1 cellular context compared by ENCODE assay signal in the genomic region with DNA sequence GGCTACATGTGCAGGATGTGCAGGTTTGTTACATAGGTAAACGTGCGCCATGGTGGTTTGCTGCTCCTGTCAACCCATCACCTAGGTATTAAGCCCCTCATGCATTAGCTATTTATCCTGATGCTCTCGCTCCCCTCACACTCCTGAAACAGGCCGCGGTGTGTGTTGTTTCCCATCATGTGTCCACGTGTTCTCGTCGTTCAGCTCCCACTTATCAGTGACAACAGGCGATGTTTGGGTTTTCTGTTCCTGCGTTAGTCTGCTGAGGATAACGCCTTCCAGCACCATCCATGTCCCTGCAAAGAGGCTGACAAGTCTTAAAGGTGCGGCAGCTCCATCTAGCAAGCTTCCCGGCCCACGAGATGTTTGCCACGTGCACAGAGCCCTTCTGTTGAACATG.
TF ChIP-seq lines count a peak whose summit lies in the region.

No MANE protein-coding gene starts in this region.

TF ChIP-seq in K562, 482 proteins besides CTCF, POLR2A, EP300 and RAD21 (continued from another document and continues in another):
- TF ChIP-seq, protein P1, sequence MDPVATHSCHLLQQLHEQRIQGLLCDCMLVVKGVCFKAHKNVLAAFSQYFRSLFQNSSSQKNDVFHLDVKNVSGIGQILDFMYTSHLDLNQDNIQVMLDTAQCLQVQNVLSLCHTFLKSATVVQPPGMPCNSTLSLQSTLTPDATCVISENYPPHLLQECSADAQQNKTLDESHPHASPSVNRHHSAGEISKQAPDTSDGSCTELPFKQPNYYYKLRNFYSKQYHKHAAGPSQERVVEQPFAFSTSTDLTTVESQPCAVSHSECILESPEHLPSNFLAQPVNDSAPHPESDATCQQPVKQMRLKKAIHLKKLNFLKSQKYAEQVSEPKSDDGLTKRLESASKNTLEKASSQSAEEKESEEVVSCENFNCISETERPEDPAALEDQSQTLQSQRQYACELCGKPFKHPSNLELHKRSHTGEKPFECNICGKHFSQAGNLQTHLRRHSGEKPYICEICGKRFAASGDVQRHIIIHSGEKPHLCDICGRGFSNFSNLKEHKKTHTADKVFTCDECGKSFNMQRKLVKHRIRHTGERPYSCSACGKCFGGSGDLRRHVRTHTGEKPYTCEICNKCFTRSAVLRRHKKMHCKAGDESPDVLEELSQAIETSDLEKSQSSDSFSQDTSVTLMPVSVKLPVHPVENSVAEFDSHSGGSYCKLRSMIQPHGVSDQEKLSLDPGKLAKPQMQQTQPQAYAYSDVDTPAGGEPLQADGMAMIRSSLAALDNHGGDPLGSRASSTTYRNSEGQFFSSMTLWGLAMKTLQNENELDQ (CRISPR knock-in tag; IDR thresholded peaks at IDR 0.05; ENCODE audit: borderline replicate concordance): no peak
- TF ChIP-seq NR2C1 (IDR thresholded peaks at IDR 0.05) (no peak), NR2C1 (tag; IDR thresholded peaks at IDR 0.05) (no peak), KAT8 (IDR thresholded peaks at IDR 0.05; ENCODE audit: low read depth) (no peak), RFX7 (CRISPR knock-in tag; IDR thresholded peaks at IDR 0.05) (no peak), ERF (CRISPR knock-in tag; IDR thresholded peaks at IDR 0.05) (no peak), MED1 (CRISPR knock-in tag; IDR thresholded peaks at IDR 0.05; ENCODE audit: borderline replicate concordance) (no peak), ZNF212 (CRISPR knock-in tag; IDR thresholded peaks at IDR 0.05) (no peak), ZNF436 (CRISPR knock-in tag; IDR thresholded peaks at IDR 0.05) (no peak), NCOR1 (IDR thresholded peaks at IDR 0.05) (0 out of 2 replicates have a peak, but pooled peaks have one; percentile 11), JUN (IDR thresholded peaks at IDR 0.05; ENCODE audit: borderline replicate concordance, low read depth, low read length) (no peak), JUN (CRISPR knock-in tag; IDR thresholded peaks at IDR 0.05; ENCODE audit: borderline replicate concordance) (no peak), L3MBTL2 (IDR thresholded peaks at IDR 0.05) (peak; percentile 62), KAT2B (IDR thresholded peaks at IDR 0.05; ENCODE audit: low read depth, low read length) (no peak), PHB (CRISPR knock-in tag; IDR thresholded peaks at IDR 0.05) (no peak), KLF10 (CRISPR knock-in tag; IDR thresholded peaks at IDR 0.05) (no peak), MYC (IDR thresholded peaks at IDR 0.05; ENCODE audit: low read depth, low read length) (0 out of 2 replicates have a peak, but pooled peaks have one; percentile 9), MYC (CRISPR knock-in tag; IDR thresholded peaks at IDR 0.05; ENCODE audit: borderline replicate concordance, low read depth) (no peak), SIRT6 (IDR thresholded peaks at IDR 0.05; ENCODE audit: low read depth, low read length) (no peak), CCAR2 (IDR thresholded peaks at IDR 0.05; ENCODE audit: low read depth, low read length) (no peak), CREB1 (IDR thresholded peaks at IDR 0.05) (no peak), CREB1 (CRISPR knock-in tag; IDR thresholded peaks at IDR 0.05) (no peak), FOXK2 (conservative IDR thresholded peaks at IDR 0.05 in 1 of 2, IDR thresholded peaks at IDR 0.05 in 1 of 2; ENCODE audit: low read depth in 2 of 2) (no peak), SREBF1 (IDR thresholded peaks at IDR 0.05; ENCODE audit: borderline replicate concordance, low read depth, low read length) (no peak), CHCHD3 (CRISPR knock-in tag; IDR thresholded peaks at IDR 0.05) (no peak), ZNF57 (CRISPR knock-in tag; IDR thresholded peaks at IDR 0.05) (no peak), CTBP1 (IDR thresholded peaks at IDR 0.05; ENCODE audit: borderline replicate concordance) (peak; percentile 43; the same call in 1 of the 2 replicates), NFE2 (IDR thresholded peaks at IDR 0.05; ENCODE audit: low read depth) (no peak), GATA2 (CRISPR knock-in tag; IDR thresholded peaks at IDR 0.05) (no peak), RFX5 (IDR thresholded peaks at IDR 0.05; ENCODE audit: low read depth, low read length) (no peak), NFRKB (IDR thresholded peaks at IDR 0.05; ENCODE audit: low read depth) (no peak), GTF2E2 (tag; IDR thresholded peaks at IDR 0.05) (no peak), CXXC5 (CRISPR knock-in tag; IDR thresholded peaks at IDR 0.05) (peak; percentile 28; the same call in 1 of the 2 replicates), XRCC4 (IDR thresholded peaks at IDR 0.05; ENCODE audit: extremely low read depth, insufficient read depth, insufficient read length) (no peak), TFAM (CRISPR knock-in tag; conservative IDR thresholded peaks at IDR 0.05) (no peak), ETS2 (tag; IDR thresholded peaks at IDR 0.05; ENCODE audit: borderline replicate concordance, poor library complexity, severe bottlenecking) (no peak), RBM14 (IDR thresholded peaks at IDR 0.05; ENCODE audit: borderline replicate concordance, insufficient read depth, low read depth, low read length) (no peak), SMC3 (conservative IDR thresholded peaks at IDR 0.05; ENCODE audit: insufficient read depth, low read depth, low read length) (no peak)
- TF ChIP-seq, protein P2, sequence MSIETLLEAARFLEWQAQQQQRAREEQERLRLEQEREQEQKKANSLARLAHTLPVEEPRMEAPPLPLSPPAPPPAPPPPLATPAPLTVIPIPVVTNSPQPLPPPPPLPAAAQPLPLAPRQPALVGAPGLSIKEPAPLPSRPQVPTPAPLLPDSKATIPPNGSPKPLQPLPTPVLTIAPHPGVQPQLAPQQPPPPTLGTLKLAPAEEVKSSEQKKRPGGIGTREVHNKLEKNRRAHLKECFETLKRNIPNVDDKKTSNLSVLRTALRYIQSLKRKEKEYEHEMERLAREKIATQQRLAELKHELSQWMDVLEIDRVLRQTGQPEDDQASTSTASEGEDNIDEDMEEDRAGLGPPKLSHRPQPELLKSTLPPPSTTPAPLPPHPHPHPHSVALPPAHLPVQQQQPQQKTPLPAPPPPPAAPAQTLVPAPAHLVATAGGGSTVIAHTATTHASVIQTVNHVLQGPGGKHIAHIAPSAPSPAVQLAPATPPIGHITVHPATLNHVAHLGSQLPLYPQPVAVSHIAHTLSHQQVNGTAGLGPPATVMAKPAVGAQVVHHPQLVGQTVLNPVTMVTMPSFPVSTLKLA (conservative IDR thresholded peaks at IDR 0.05): peak; percentile 37 to 43; a peak in 1 of 4 replicates
- TF ChIP-seq, protein P3, sequence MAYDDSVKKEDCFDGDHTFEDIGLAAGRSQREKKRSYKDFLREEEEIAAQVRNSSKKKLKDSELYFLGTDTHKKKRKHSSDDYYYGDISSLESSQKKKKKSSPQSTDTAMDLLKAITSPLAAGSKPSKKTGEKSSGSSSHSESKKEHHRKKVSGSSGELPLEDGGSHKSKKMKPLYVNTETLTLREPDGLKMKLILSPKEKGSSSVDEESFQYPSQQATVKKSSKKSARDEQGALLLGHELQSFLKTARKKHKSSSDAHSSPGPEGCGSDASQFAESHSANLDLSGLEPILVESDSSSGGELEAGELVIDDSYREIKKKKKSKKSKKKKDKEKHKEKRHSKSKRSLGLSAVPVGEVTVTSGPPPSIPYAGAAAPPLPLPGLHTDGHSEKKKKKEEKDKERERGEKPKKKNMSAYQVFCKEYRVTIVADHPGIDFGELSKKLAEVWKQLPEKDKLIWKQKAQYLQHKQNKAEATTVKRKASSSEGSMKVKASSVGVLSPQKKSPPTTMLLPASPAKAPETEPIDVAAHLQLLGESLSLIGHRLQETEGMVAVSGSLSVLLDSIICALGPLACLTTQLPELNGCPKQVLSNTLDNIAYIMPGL (CRISPR knock-in tag; IDR thresholded peaks at IDR 0.05): no peak
- TF ChIP-seq, protein P4, sequence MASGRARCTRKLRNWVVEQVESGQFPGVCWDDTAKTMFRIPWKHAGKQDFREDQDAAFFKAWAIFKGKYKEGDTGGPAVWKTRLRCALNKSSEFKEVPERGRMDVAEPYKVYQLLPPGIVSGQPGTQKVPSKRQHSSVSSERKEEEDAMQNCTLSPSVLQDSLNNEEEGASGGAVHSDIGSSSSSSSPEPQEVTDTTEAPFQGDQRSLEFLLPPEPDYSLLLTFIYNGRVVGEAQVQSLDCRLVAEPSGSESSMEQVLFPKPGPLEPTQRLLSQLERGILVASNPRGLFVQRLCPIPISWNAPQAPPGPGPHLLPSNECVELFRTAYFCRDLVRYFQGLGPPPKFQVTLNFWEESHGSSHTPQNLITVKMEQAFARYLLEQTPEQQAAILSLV (tag; IDR thresholded peaks at IDR 0.05): no peak
- TF ChIP-seq, protein P5, sequence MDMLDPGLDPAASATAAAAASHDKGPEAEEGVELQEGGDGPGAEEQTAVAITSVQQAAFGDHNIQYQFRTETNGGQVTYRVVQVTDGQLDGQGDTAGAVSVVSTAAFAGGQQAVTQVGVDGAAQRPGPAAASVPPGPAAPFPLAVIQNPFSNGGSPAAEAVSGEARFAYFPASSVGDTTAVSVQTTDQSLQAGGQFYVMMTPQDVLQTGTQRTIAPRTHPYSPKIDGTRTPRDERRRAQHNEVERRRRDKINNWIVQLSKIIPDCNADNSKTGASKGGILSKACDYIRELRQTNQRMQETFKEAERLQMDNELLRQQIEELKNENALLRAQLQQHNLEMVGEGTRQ (CRISPR knock-in tag; IDR thresholded peaks at IDR 0.05): no peak
- TF ChIP-seq, protein P6, sequence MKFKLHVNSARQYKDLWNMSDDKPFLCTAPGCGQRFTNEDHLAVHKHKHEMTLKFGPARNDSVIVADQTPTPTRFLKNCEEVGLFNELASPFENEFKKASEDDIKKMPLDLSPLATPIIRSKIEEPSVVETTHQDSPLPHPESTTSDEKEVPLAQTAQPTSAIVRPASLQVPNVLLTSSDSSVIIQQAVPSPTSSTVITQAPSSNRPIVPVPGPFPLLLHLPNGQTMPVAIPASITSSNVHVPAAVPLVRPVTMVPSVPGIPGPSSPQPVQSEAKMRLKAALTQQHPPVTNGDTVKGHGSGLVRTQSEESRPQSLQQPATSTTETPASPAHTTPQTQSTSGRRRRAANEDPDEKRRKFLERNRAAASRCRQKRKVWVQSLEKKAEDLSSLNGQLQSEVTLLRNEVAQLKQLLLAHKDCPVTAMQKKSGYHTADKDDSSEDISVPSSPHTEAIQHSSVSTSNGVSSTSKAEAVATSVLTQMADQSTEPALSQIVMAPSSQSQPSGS (CRISPR knock-in tag; IDR thresholded peaks at IDR 0.05): no peak
- TF ChIP-seq, protein P7, sequence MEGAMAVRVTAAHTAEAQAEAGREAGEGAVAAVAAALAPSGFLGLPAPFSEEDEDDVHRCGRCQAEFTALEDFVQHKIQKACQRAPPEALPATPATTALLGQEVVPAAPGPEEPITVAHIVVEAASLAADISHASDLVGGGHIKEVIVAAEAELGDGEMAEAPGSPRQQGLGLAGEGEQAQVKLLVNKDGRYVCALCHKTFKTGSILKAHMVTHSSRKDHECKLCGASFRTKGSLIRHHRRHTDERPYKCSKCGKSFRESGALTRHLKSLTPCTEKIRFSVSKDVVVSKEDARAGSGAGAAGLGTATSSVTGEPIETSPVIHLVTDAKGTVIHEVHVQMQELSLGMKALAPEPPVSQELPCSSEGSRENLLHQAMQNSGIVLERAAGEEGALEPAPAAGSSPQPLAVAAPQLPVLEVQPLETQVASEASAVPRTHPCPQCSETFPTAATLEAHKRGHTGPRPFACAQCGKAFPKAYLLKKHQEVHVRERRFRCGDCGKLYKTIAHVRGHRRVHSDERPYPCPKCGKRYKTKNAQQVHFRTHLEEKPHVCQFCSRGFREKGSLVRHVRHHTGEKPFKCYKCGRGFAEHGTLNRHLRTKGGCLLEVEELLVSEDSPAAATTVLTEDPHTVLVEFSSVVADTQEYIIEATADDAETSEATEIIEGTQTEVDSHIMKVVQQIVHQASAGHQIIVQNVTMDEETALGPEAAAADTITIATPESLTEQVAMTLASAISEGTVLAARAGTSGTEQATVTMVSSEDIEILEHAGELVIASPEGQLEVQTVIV (CRISPR knock-in tag; IDR thresholded peaks at IDR 0.05; ENCODE audit: borderline replicate concordance): no peak
- TF ChIP-seq, protein P8, sequence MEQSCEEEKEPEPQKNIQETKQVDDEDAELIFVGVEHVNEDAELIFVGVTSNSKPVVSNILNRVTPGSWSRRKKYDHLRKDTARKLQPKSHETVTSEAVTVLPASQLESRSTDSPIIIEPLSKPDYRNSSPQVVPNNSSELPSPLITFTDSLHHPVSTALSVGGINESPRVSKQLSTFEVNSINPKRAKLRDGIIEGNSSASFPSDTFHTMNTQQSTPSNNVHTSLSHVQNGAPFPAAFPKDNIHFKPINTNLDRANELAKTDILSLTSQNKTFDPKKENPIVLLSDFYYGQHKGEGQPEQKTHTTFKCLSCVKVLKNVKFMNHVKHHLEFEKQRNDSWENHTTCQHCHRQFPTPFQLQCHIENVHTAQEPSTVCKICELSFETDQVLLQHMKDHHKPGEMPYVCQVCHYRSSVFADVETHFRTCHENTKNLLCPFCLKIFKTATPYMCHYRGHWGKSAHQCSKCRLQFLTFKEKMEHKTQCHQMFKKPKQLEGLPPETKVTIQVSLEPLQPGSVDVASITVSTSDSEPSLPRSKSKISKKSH (CRISPR knock-in tag; IDR thresholded peaks at IDR 0.05): no peak
- TF ChIP-seq, protein P9, sequence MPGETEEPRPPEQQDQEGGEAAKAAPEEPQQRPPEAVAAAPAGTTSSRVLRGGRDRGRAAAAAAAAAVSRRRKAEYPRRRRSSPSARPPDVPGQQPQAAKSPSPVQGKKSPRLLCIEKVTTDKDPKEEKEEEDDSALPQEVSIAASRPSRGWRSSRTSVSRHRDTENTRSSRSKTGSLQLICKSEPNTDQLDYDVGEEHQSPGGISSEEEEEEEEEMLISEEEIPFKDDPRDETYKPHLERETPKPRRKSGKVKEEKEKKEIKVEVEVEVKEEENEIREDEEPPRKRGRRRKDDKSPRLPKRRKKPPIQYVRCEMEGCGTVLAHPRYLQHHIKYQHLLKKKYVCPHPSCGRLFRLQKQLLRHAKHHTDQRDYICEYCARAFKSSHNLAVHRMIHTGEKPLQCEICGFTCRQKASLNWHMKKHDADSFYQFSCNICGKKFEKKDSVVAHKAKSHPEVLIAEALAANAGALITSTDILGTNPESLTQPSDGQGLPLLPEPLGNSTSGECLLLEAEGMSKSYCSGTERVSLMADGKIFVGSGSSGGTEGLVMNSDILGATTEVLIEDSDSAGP (CRISPR knock-in tag; IDR thresholded peaks at IDR 0.05): no peak
- TF ChIP-seq, protein P10, sequence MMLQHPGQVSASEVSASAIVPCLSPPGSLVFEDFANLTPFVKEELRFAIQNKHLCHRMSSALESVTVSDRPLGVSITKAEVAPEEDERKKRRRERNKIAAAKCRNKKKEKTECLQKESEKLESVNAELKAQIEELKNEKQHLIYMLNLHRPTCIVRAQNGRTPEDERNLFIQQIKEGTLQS (IDR thresholded peaks at IDR 0.05): no peak
- TF ChIP-seq, protein P10 (CRISPR knock-in tag; conservative IDR thresholded peaks at IDR 0.05): no peak
